In genomic region chr6:36110053-36110452, GRCh38 we compare ENCODE assay signal across 1 cellular context.
TF ChIP-seq lines count a peak whose summit lies in the region.

No MANE protein-coding gene starts in this region.

TF ChIP-seq in K562, 482 proteins besides CTCF, POLR2A, EP300 and RAD21:
- no peak for TF ChIP-seq AFF1 (IDR thresholded peaks at IDR 0.05; ENCODE audit: low read depth in 1 of 2, partially characterized antibody in 2 of 2)
- TF ChIP-seq MLLT1 (IDR thresholded peaks at IDR 0.05) = no peak
- no peak for TF ChIP-seq CREBBP (IDR thresholded peaks at IDR 0.05; ENCODE audit: low read depth, low read length)
- no peak for TF ChIP-seq DIDO1 (tag; IDR thresholded peaks at IDR 0.05; ENCODE audit: low read depth)
- TF ChIP-seq ZC3H11A (IDR thresholded peaks at IDR 0.05; ENCODE audit: low read depth, low read length) = no peak
